In genomic region chr4:53905935-53906377, GRCh38 we compare ENCODE assay signal across 8 cellular contexts.
A peak's percentile ranks its signal among the peaks of the same experiment; 100 is the strongest.
DNase-seq lines count a peak whose midpoint lies in the region; ATAC-seq and TF ChIP-seq lines count a peak whose summit lies in the region.

No MANE protein-coding gene starts in this region.

- no peak for ATAC-seq in activated T-helper 17 cell treated with anti-CD3 and anti-CD28 coated beads, Interleukin-2, amount 50 U/mL, for 72 hours (replicated peaks)

- no peak overlapping the region for H3K27ac Mint-ChIP-seq in activated naive CD4-positive, alpha-beta T cell treated with anti-CD3 and anti-CD28 coated beads for 36 hours
- no peak overlapping the region for H3K27ac Mint-ChIP-seq in activated T-helper 17 cell treated with anti-CD3 and anti-CD28 coated beads, Interleukin-2, amount 50 U/mL, for 72 hours

- H3K4me1 ChIP-seq in left ventricle myocardium inferior = peaks cover 35% of the 10 kb centered on the region

- no peaks in the 10 kb centered on the region for H3K36me3 Mint-ChIP-seq in activated naive CD4-positive, alpha-beta T cell treated with anti-CD3 and anti-CD28 coated beads for 36 hours (ENCODE audit: low read depth)
- H3K36me3 Mint-ChIP-seq in activated T-helper 17 cell treated with anti-CD3 and anti-CD28 coated beads, Interleukin-2, amount 50 U/mL, for 72 hours (ENCODE audit: low read depth) = no peaks in the 10 kb centered on the region

- peak overlapping the region; percentile 40 for H3K4me3 Mint-ChIP-seq in activated naive CD4-positive, alpha-beta T cell treated with anti-CD3 and anti-CD28 coated beads for 36 hours
- H3K4me3 Mint-ChIP-seq in activated T-helper 17 cell treated with anti-CD3 and anti-CD28 coated beads, Interleukin-2, amount 50 U/mL, for 72 hours = peak overlapping the region; percentile 36

- peaks cover 78% of the 10 kb centered on the region for H3K27me3 ChIP-seq in left ventricle myocardium inferior (ENCODE audit: low read depth)

- H3K27ac ChIP-seq in KOPT-K1 (ENCODE audit: low read depth, low read length, poor library complexity, severe bottlenecking) = peak overlapping the region; percentile 45
- peak overlapping the region; percentile 52 for H3K27ac ChIP-seq in left ventricle myocardium inferior (replicated peaks)

- H3K36me3 ChIP-seq in KOPT-K1 (ENCODE audit: insufficient read depth, low read length) = no peaks in the 10 kb centered on the region
- H3K36me3 ChIP-seq in left ventricle myocardium inferior = no peaks in the 10 kb centered on the region

- intact Hi-C loops in activated naive CD4-positive, alpha-beta T cell treated with anti-CD3 and anti-CD28 coated beads for 36 hours (cut with micrococcal nuclease) = loop anchor here (5.0 to 10.0 kb wide), 3 partner anchors 196 to 894 kb away; partner anchors contain the start of gene GSX2
- intact Hi-C loops in left ventricle myocardium inferior (cut with micrococcal nuclease) = loop anchor here (5.0 kb wide), 1 partner anchor 321 kb away; the partner anchor contains the start of gene PDGFRA

- TF ChIP-seq CTCF in left ventricle myocardium inferior (IDR thresholded peaks at IDR 0.05; ENCODE audit: borderline replicate concordance) (no peak), retinal pigment epithelial cell (conservative IDR thresholded peaks at IDR 0.05; ENCODE audit: low read depth, low read length) (no peak)

- no peaks in the 10 kb centered on the region for H3K9me3 ChIP-seq in KOPT-K1 (ENCODE audit: insufficient read depth, low read length, poor library complexity, severe bottlenecking)
- H3K9me3 ChIP-seq in left ventricle myocardium inferior (replicated peaks) = no peaks in the 10 kb centered on the region

- CTCF ChIA-PET in activated naive CD4-positive, alpha-beta T cell treated with anti-CD3 and anti-CD28 coated beads for 36 hours (lab: Charles Lee) = interaction anchor here (1.7 to 2.2 kb wide), 3 partner anchors 200 to 329 kb away, joined by 3 to 9 read pairs (median 6); no protein-coding TSS in a partner anchor

- peak; percentile 15 for DNase-seq in activated naive CD4-positive, alpha-beta T cell treated with anti-CD3 and anti-CD28 coated beads for 36 hours
- no peak for DNase-seq in activated naive CD4-positive, alpha-beta T cell (lab: John Stamatoyannopoulos, UW)
- DNase-seq in left ventricle myocardium inferior (peak; percentile 33), retinal pigment epithelial cell (ENCODE audit: low read depth) (peak; percentile 39), D341Med (ENCODE audit: low spot score) (no peak), NCI-H345 treated with DMSO at 0.1 percent for 48 hours (lab: John Stamatoyannopoulos, UW; ENCODE audit: unreplicated experiment) (no peak)

- no peaks in the 10 kb centered on the region for H3K9me3 Mint-ChIP-seq in activated naive CD4-positive, alpha-beta T cell treated with anti-CD3 and anti-CD28 coated beads for 36 hours
- H3K9me3 Mint-ChIP-seq in activated T-helper 17 cell treated with anti-CD3 and anti-CD28 coated beads, Interleukin-2, amount 50 U/mL, for 72 hours = no peaks in the 10 kb centered on the region

- H3K4me3 ChIP-seq in left ventricle myocardium inferior (peak overlapping the region; percentile 55), retinal pigment epithelial cell (ENCODE audit: low read length) (peak overlapping the region; percentile 47)

- peaks cover 12% of the 10 kb centered on the region for H3K4me1 Mint-ChIP-seq in activated naive CD4-positive, alpha-beta T cell treated with anti-CD3 and anti-CD28 coated beads for 36 hours (ENCODE audit: low read depth)
- no peaks in the 10 kb centered on the region for H3K4me1 Mint-ChIP-seq in activated T-helper 17 cell treated with anti-CD3 and anti-CD28 coated beads, Interleukin-2, amount 50 U/mL, for 72 hours

- H3K27me3 Mint-ChIP-seq in activated naive CD4-positive, alpha-beta T cell treated with anti-CD3 and anti-CD28 coated beads for 36 hours (ENCODE audit: low read depth) = peaks cover 52% of the 10 kb centered on the region
- H3K27me3 Mint-ChIP-seq in activated T-helper 17 cell treated with anti-CD3 and anti-CD28 coated beads, Interleukin-2, amount 50 U/mL, for 72 hours = peaks cover 62% of the 10 kb centered on the region

Comparison
In these comparisons a context has a peak if more than half of its experiments do, and no peak if none do; other contexts are left out.
1. DNase-seq: peak in activated naive CD4-positive, alpha-beta T cell treated with anti-CD3 and anti-CD28 coated beads for 36 hours (single experiment), left ventricle myocardium inferior (single experiment) and retinal pigment epithelial cell (single experiment); none in activated naive CD4-positive, alpha-beta T cell (0 of 4), D341Med (single experiment) and NCI-H345 treated with DMSO at 0.1 percent for 48 hours (single experiment).